ENCODE assay signal across 21 cellular contexts in the genomic region with DNA sequence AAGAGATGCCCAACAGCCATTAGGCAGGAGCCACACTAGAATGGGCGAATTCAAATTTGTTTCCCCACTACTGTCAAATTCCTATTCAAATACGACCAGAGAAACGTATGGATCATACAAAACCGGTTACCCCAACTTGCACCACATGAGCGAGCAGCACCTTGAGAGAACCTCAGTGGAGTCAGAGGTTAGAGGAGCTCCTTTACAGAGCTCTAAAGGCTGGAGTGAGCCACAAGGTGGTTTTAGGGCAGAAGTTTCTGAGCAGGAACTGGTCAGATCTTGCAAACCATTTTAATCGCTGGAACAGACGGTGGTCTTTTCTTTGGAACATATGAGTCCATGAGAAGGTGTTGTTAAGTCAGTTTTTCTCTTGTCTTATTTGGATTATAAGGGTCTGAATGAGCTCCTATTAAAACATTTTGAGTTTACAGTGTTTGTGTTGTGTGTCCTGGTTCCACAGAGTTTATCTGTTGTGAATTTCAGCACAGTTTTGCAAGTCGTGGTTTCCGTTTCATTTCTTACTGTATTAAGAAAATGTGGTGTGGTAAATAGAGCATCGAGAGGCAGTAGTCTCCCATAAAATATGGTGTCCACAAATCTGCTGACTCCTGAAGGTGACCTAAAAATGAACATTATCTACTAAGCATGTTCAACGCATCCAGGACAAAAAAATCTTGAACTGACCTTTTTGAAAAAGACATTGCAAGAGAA.
"Had no signal": no experiment of that assay in that cellular context is flagged by ENCODE, and none has a peak within 500 bp of the region (broad histone marks: within the 10 kb centered on the region; RNA-seq: fewer than 3 reads in every experiment).

No MANE protein-coding gene starts in this region.

- H3K4me1 ChIP-seq: Peyer's patch, SJCRH30 had no signal

- H3K4me2 ChIP-seq: PC-9 had no signal

- H3K36me3 ChIP-seq: Peyer's patch, SJCRH30 had no signal

- H3K9me3 ChIP-seq: Peyer's patch, SJCRH30 had no signal

- H2AFZ ChIP-seq: PC-9 had no signal

- H3K4me3 ChIP-seq: PC-9, Peyer's patch, SJCRH30 had no signal

- H3K27me3 ChIP-seq: Peyer's patch, SJCRH30 had no signal

- DNase-seq: Karpas-422, KBM-7, MM.1S, NCI-H1092, NCI-H1105 treated with DMSO at 0.1 percent for 48 hours, NCI-H1417 treated with DMSO at 0.1 percent for 48 hours, NCI-H146, NCI-H1694 treated with DMSO at 0.1 percent for 48 hours, NCI-H1930, NCI-H2081, NCI-H2107, NCI-H2227 treated with DMSO at 0.1 percent for 48 hours, NCI-H524, NCI-H526 treated with DMSO at 0.1 percent for 48 hours, NCI-H748 treated with DMSO at 0.1 percent for 48 hours, OCI-M1, PC-9, Peyer's patch, SHP77 treated with DMSO at 0.1 percent for 48 hours, SJCRH30, T-helper 1 cell had no signal
